ENCODE assay signal across 1 cellular context in the genomic region with DNA sequence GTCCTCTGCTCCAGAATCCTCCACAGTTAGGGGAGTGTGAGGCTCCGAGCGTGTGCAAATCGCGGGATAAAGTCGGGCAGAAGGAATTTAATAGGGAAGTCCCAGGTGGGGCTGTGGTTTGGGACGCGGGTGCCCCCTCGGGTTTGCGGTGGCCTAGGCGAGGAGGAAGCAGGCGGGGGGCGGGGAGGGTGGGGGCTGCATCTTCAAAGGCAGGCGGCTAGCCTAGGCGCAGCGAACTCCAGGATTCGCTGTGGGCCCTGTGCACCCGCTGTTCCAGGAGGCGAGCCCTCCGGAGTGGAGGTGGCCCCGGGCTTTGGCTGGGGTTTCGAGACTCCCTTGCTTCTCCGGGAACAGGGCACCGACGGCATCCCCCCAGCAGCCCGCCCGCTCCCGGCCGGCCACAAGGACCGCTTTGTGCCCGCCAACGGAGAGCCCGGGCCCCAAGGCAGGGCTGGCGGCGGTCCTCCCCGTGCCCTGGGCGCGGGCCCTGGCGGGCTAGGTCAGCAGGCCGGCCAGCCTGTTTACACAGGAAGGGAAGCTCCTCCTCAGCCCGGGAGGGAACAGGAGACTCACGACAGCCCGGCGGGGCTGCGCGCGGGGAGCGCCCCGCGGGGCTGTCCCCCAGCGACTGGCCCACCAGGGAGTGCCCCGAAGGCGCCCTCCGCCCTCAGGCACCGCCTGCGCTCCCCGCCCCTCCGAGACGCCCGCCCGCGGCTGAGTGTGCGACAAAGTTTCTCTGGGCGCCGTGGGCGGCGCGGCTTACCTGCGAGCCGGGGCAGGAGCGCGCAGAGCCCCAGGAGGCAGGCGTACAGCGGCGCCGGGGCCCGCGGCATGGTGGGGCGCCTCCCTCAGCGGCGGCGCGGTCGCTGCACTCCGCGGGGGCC.
A peak's percentile ranks its signal among the peaks of the same experiment; 100 is the strongest.
TF ChIP-seq lines count a peak whose summit lies in the region.

No MANE protein-coding gene starts in this region.

TF ChIP-seq in HepG2, 621 proteins besides CTCF, POLR2A, EP300 and RAD21 (continued from another document and continues in another):
- TF ChIP-seq, protein P1, sequence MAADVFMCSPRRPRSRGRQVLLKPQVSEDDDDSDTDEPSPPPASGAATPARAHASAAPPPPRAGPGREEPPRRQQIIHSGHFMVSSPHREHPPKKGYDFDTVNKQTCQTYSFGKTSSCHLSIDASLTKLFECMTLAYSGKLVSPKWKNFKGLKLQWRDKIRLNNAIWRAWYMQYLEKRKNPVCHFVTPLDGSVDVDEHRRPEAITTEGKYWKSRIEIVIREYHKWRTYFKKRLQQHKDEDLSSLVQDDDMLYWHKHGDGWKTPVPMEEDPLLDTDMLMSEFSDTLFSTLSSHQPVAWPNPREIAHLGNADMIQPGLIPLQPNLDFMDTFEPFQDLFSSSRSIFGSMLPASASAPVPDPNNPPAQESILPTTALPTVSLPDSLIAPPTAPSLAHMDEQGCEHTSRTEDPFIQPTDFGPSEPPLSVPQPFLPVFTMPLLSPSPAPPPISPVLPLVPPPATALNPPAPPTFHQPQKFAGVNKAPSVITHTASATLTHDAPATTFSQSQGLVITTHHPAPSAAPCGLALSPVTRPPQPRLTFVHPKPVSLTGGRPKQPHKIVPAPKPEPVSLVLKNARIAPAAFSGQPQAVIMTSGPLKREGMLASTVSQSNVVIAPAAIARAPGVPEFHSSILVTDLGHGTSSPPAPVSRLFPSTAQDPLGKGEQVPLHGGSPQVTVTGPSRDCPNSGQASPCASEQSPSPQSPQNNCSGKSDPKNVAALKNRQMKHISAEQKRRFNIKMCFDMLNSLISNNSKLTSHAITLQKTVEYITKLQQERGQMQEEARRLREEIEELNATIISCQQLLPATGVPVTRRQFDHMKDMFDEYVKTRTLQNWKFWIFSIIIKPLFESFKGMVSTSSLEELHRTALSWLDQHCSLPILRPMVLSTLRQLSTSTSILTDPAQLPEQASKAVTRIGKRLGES (CRISPR knock-in tag; IDR thresholded peaks at IDR 0.05; ENCODE audit: borderline replicate concordance), result no peak
- TF ChIP-seq, protein P2, sequence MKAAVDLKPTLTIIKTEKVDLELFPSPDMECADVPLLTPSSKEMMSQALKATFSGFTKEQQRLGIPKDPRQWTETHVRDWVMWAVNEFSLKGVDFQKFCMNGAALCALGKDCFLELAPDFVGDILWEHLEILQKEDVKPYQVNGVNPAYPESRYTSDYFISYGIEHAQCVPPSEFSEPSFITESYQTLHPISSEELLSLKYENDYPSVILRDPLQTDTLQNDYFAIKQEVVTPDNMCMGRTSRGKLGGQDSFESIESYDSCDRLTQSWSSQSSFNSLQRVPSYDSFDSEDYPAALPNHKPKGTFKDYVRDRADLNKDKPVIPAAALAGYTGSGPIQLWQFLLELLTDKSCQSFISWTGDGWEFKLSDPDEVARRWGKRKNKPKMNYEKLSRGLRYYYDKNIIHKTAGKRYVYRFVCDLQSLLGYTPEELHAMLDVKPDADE (CRISPR knock-in tag; IDR thresholded peaks at IDR 0.05), result no peak
- TF ChIP-seq ZNF616 (CRISPR knock-in tag; IDR thresholded peaks at IDR 0.05; ENCODE audit: low read depth) (no peak), RARG (CRISPR knock-in tag; IDR thresholded peaks at IDR 0.05; ENCODE audit: low read depth) (no peak), ZMYM3 (CRISPR knock-in tag; IDR thresholded peaks at IDR 0.05) (no peak), ZNF468 (CRISPR knock-in tag; IDR thresholded peaks at IDR 0.05) (no peak), ZBTB3 (CRISPR knock-in tag; IDR thresholded peaks at IDR 0.05; ENCODE audit: borderline replicate concordance, low read depth) (no peak), FOXK2 (IDR thresholded peaks at IDR 0.05) (no peak), ARID2 (CRISPR knock-in tag; IDR thresholded peaks at IDR 0.05; ENCODE audit: borderline replicate concordance) (no peak), ZKSCAN5 (CRISPR knock-in tag; IDR thresholded peaks at IDR 0.05) (no peak), ELF3 (CRISPR knock-in tag; IDR thresholded peaks at IDR 0.05) (no peak), HNRNPL (IDR thresholded peaks at IDR 0.05; ENCODE audit: low read depth, low read length) (peak; percentile 74), HOXA3 (CRISPR knock-in tag; IDR thresholded peaks at IDR 0.05) (peak; percentile 43; the same call in 1 of the 2 replicates), NFIC (IDR thresholded peaks at IDR 0.05; ENCODE audit: low read length) (no peak), CHD4 (IDR thresholded peaks at IDR 0.05; ENCODE audit: borderline replicate concordance, low read length) (no peak), SRY (CRISPR knock-in tag; IDR thresholded peaks at IDR 0.05) (no peak), STAT5B (CRISPR knock-in tag; IDR thresholded peaks at IDR 0.05) (no peak), ATF7-NPFF (CRISPR knock-in tag; IDR thresholded peaks at IDR 0.05; ENCODE audit: low read depth) (0 out of 2 replicates have a peak, but pooled peaks have one; percentile 26), KMT2B (CRISPR knock-in tag; IDR thresholded peaks at IDR 0.05) (0 out of 2 replicates have a peak, but pooled peaks have one; percentile 29), ZNF607 (CRISPR knock-in tag; IDR thresholded peaks at IDR 0.05; ENCODE audit: borderline replicate concordance) (no peak), ZSCAN12 (CRISPR knock-in tag; IDR thresholded peaks at IDR 0.05) (no peak; the same call in 1 of the 2 replicates), RBM39 (IDR thresholded peaks at IDR 0.05; ENCODE audit: low read depth, low read length, poor library complexity, severe bottlenecking) (peak; percentile 82), ZNF766 (CRISPR knock-in tag; IDR thresholded peaks at IDR 0.05; ENCODE audit: borderline replicate concordance) (no peak), ZNF331 (CRISPR knock-in tag; IDR thresholded peaks at IDR 0.05) (no peak)
- TF ChIP-seq, protein P3, sequence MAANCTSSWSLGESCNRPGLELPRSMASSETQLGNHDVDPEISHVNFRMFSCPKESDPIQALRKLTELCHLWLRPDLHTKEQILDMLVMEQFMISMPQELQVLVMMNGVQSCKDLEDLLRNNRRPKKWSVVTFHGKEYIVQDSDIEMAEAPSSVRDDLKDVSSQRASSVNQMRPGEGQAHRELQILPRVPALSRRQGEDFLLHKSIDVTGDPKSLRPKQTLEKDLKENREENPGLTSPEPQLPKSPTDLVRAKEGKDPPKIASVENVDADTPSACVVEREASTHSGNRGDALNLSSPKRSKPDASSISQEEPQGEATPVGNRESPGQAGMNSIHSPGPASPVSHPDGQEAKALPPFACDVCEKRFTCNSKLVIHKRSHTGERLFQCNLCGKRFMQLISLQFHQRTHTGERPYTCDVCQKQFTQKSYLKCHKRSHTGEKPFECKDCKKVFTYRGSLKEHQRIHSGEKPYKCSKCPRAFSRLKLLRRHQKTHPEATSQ (CRISPR knock-in tag; IDR thresholded peaks at IDR 0.05; ENCODE audit: borderline replicate concordance), result no peak
- TF ChIP-seq, protein P4, sequence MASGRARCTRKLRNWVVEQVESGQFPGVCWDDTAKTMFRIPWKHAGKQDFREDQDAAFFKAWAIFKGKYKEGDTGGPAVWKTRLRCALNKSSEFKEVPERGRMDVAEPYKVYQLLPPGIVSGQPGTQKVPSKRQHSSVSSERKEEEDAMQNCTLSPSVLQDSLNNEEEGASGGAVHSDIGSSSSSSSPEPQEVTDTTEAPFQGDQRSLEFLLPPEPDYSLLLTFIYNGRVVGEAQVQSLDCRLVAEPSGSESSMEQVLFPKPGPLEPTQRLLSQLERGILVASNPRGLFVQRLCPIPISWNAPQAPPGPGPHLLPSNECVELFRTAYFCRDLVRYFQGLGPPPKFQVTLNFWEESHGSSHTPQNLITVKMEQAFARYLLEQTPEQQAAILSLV (CRISPR knock-in tag; IDR thresholded peaks at IDR 0.05; ENCODE audit: borderline replicate concordance), result 0 out of 2 replicates have a peak, but pooled peaks have one; percentile 12
- TF ChIP-seq, protein P5, sequence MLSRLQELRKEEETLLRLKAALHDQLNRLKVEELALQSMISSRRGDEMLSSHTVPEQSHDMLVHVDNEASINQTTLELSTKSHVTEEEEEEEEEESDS (CRISPR knock-in tag; IDR thresholded peaks at IDR 0.05; ENCODE audit: borderline replicate concordance), result no peak
- TF ChIP-seq, protein P6, sequence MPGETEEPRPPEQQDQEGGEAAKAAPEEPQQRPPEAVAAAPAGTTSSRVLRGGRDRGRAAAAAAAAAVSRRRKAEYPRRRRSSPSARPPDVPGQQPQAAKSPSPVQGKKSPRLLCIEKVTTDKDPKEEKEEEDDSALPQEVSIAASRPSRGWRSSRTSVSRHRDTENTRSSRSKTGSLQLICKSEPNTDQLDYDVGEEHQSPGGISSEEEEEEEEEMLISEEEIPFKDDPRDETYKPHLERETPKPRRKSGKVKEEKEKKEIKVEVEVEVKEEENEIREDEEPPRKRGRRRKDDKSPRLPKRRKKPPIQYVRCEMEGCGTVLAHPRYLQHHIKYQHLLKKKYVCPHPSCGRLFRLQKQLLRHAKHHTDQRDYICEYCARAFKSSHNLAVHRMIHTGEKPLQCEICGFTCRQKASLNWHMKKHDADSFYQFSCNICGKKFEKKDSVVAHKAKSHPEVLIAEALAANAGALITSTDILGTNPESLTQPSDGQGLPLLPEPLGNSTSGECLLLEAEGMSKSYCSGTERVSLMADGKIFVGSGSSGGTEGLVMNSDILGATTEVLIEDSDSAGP (CRISPR knock-in tag; IDR thresholded peaks at IDR 0.05; ENCODE audit: borderline replicate concordance), result peak; percentile 39; the same call in 1 of the 2 replicates
- TF ChIP-seq, protein P7, sequence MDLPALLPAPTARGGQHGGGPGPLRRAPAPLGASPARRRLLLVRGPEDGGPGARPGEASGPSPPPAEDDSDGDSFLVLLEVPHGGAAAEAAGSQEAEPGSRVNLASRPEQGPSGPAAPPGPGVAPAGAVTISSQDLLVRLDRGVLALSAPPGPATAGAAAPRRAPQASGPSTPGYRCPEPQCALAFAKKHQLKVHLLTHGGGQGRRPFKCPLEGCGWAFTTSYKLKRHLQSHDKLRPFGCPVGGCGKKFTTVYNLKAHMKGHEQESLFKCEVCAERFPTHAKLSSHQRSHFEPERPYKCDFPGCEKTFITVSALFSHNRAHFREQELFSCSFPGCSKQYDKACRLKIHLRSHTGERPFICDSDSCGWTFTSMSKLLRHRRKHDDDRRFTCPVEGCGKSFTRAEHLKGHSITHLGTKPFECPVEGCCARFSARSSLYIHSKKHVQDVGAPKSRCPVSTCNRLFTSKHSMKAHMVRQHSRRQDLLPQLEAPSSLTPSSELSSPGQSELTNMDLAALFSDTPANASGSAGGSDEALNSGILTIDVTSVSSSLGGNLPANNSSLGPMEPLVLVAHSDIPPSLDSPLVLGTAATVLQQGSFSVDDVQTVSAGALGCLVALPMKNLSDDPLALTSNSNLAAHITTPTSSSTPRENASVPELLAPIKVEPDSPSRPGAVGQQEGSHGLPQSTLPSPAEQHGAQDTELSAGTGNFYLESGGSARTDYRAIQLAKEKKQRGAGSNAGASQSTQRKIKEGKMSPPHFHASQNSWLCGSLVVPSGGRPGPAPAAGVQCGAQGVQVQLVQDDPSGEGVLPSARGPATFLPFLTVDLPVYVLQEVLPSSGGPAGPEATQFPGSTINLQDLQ (CRISPR knock-in tag; IDR thresholded peaks at IDR 0.05), result no peak; the same call in 1 of the 2 replicates
- TF ChIP-seq, protein P8, sequence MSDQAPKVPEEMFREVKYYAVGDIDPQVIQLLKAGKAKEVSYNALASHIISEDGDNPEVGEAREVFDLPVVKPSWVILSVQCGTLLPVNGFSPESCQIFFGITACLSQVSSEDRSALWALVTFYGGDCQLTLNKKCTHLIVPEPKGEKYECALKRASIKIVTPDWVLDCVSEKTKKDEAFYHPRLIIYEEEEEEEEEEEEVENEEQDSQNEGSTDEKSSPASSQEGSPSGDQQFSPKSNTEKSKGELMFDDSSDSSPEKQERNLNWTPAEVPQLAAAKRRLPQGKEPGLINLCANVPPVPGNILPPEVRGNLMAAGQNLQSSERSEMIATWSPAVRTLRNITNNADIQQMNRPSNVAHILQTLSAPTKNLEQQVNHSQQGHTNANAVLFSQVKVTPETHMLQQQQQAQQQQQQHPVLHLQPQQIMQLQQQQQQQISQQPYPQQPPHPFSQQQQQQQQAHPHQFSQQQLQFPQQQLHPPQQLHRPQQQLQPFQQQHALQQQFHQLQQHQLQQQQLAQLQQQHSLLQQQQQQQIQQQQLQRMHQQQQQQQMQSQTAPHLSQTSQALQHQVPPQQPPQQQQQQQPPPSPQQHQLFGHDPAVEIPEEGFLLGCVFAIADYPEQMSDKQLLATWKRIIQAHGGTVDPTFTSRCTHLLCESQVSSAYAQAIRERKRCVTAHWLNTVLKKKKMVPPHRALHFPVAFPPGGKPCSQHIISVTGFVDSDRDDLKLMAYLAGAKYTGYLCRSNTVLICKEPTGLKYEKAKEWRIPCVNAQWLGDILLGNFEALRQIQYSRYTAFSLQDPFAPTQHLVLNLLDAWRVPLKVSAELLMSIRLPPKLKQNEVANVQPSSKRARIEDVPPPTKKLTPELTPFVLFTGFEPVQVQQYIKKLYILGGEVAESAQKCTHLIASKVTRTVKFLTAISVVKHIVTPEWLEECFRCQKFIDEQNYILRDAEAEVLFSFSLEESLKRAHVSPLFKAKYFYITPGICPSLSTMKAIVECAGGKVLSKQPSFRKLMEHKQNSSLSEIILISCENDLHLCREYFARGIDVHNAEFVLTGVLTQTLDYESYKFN (CRISPR knock-in tag; conservative IDR thresholded peaks at IDR 0.05), result 0 out of 2 replicates have a peak, but pooled peaks have one; percentile 39
- TF ChIP-seq, protein P9, sequence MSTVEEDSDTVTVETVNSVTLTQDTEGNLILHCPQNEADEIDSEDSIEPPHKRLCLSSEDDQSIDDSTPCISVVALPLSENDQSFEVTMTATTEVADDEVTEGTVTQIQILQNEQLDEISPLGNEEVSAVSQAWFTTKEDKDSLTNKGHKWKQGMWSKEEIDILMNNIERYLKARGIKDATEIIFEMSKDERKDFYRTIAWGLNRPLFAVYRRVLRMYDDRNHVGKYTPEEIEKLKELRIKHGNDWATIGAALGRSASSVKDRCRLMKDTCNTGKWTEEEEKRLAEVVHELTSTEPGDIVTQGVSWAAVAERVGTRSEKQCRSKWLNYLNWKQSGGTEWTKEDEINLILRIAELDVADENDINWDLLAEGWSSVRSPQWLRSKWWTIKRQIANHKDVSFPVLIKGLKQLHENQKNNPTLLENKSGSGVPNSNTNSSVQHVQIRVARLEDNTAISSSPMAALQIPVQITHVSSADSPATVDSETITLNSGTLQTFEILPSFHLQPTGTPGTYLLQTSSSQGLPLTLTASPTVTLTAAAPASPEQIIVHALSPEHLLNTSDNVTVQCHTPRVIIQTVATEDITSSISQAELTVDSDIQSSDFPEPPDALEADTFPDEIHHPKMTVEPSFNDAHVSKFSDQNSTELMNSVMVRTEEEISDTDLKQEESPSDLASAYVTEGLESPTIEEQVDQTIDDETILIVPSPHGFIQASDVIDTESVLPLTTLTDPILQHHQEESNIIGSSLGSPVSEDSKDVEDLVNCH (CRISPR knock-in tag; IDR thresholded peaks at IDR 0.05), result no peak
- TF ChIP-seq, protein P10, sequence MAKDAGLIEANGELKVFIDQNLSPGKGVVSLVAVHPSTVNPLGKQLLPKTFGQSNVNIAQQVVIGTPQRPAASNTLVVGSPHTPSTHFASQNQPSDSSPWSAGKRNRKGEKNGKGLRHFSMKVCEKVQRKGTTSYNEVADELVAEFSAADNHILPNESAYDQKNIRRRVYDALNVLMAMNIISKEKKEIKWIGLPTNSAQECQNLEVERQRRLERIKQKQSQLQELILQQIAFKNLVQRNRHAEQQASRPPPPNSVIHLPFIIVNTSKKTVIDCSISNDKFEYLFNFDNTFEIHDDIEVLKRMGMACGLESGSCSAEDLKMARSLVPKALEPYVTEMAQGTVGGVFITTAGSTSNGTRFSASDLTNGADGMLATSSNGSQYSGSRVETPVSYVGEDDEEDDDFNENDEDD (CRISPR knock-in tag; IDR thresholded peaks at IDR 0.05; ENCODE audit: borderline replicate concordance), result peak; percentile 48; the same call in 1 of the 2 replicates
